In the genomic region with DNA sequence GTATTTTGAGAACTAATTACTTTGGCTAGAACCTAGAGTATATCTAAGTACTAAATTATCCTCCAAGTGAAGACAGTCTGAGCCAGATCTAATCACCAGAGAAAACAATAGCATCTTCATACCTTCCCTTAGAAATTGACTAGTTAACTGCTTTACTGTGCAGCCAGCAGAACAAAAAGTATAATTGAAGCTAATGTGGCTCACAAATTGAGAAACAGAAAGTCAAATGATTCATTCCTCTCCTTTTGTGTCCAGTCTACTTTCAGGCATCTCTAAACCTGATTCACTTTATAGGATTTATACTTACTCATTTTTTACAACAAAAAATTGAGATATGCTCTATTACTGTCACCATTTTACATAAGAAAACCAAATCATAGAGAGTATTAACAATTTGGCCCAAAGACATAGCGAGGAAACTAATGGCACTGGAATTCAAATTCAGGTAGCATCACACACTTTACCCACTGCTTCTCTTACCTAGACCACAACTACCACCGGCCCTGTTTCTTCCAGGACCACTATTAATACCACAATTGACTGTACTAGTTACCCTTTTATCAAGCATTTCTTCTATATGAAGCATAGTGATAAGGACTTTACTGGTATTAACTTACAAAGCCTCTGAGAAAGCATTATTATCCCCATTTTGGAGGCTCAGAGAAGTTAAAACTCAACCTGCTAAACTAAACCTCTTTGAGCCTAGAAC, we compare ENCODE assay signal across 16 cellular contexts.
DNase-seq lines count a peak whose midpoint lies in the region; ATAC-seq and TF ChIP-seq lines count a peak whose summit lies in the region.
"Had no signal": no experiment of that assay in that cellular context is flagged by ENCODE, and none has a peak within 500 bp of the region (broad histone marks: within the 10 kb centered on the region; RNA-seq: fewer than 3 reads in every experiment).

No MANE protein-coding gene starts in this region.

- intact Hi-C loops in sciatic nerve (cut with DNase I) = no loop called here
- intact Hi-C loops in Right ventricle myocardium inferior (cut with DNase I) = no loop called here

- ATAC-seq in GM18499 (IDR thresholded peaks at IDR 0.05; ENCODE audit: insufficient read depth, unreplicated experiment) (peak; percentile 39), GM19467 (IDR thresholded peaks at IDR 0.05; ENCODE audit: unreplicated experiment) (peak; percentile 45), HG02763 (IDR thresholded peaks at IDR 0.05; ENCODE audit: unreplicated experiment) (peak; percentile 34), HG03432 (IDR thresholded peaks at IDR 0.05; ENCODE audit: unreplicated experiment) (peak; percentile 57), sciatic nerve (no peak), Right ventricle myocardium inferior (no peak)
- ATAC-seq: T-cell had no signal

- TF ChIP-seq CTCF in mesothelial cell of epicardium (IDR thresholded peaks at IDR 0.05; ENCODE audit: unreplicated experiment) = no peak

- no peak overlapping the region for H3K27ac Mint-ChIP-seq in mesothelial cell of epicardium
- H3K27ac Mint-ChIP-seq: activated B cell treated with CpG ODN at 0.5 μM for 24 hours, T-cell had no signal

- no peaks in the 10 kb centered on the region for H3K36me3 Mint-ChIP-seq in mesothelial cell of epicardium
- H3K36me3 Mint-ChIP-seq: T-cell had no signal

- H3K4me3 Mint-ChIP-seq in mesothelial cell of epicardium = no peak overlapping the region
- H3K4me3 Mint-ChIP-seq: activated B cell treated with CpG ODN at 0.5 μM for 24 hours, T-cell had no signal

- no peaks in the 10 kb centered on the region for H3K9me3 Mint-ChIP-seq in mesothelial cell of epicardium
- H3K9me3 Mint-ChIP-seq: activated B cell treated with CpG ODN at 0.5 μM for 24 hours had no signal

- DNase-seq in mesothelial cell of epicardium (ENCODE audit: low spot score in 2 of 2, unreplicated experiment in 2 of 2) (no peak), sciatic nerve (ENCODE audit: low spot score) (no peak), NCI-H510A treated with DMSO at 0.1 percent for 48 hours (lab: John Stamatoyannopoulos, UW) (no peak), Right ventricle myocardium inferior (ENCODE audit: missing footprints) (no peak)
- DNase-seq: ACHN; activated B cell treated with CpG ODN at 0.5 μM for 24 hours; activated naive CD4-positive, alpha-beta T cell treated with Interleukin-2 at 50 U/mL for 16 hours; dermis blood vessel endothelial cell; hippocampal formation; NCI-H2081; NCI-H69; T-cell had no signal

- peaks cover 32% of the 10 kb centered on the region for H3K4me1 Mint-ChIP-seq in mesothelial cell of epicardium
- H3K4me1 Mint-ChIP-seq: activated B cell treated with CpG ODN at 0.5 μM for 24 hours, T-cell had no signal

- H3K27me3 Mint-ChIP-seq in mesothelial cell of epicardium (ENCODE audit: low read depth) = no peaks in the 10 kb centered on the region
- H3K27me3 Mint-ChIP-seq: activated B cell treated with CpG ODN at 0.5 μM for 24 hours, T-cell had no signal

Comparison
In these comparisons a context has a peak if more than half of its experiments do, and no peak if none do; other contexts are left out.
1. ATAC-seq: peak in GM18499 (single experiment), GM19467 (single experiment), HG02763 (single experiment) and HG03432 (single experiment); none in sciatic nerve (single experiment) and Right ventricle myocardium inferior (single experiment).